ENCODE assay signal across 20 cellular contexts in genomic region chr20:39568090-39568489, GRCh38.
DNase-seq lines count a peak whose midpoint lies in the region; ATAC-seq and TF ChIP-seq lines count a peak whose summit lies in the region.
"Had no signal": no experiment of that assay in that cellular context is flagged by ENCODE, and none has a peak within 500 bp of the region (broad histone marks: within the 10 kb centered on the region; RNA-seq: fewer than 3 reads in every experiment).

No MANE protein-coding gene starts in this region.

- peaks cover 4% of the 10 kb centered on the region for H3K36me3 ChIP-seq in OCI-LY3 (replicated peaks; ENCODE audit: low read depth, low read length)
- H3K36me3 ChIP-seq: ascending aorta, colonic mucosa, heart right ventricle, ovary, SJCRH30, stomach had no signal

- ATAC-seq in GM19372 (IDR thresholded peaks at IDR 0.05; ENCODE audit: low read depth, unreplicated experiment) (peak; percentile 85), HG02870 (IDR thresholded peaks at IDR 0.05; ENCODE audit: unreplicated experiment) (peak; percentile 64)
- ATAC-seq: activated CD8-positive, alpha-beta T cell treated with anti-CD3 and anti-CD28 coated beads for 36 hours; GM23338; heart right ventricle had no signal

- no peaks in the 10 kb centered on the region for H3K27me3 ChIP-seq in OCI-LY3 (ENCODE audit: low read depth, low read length)
- H3K27me3 ChIP-seq: ascending aorta, colonic mucosa, ovary, SJCRH30, stomach had no signal

- H3K4me3 ChIP-seq in GM12865 (ENCODE audit: low read depth, low read length) (no peak overlapping the region), OCI-LY3 (ENCODE audit: low read length) (0 out of 2 replicates have a peak overlapping the region, but pooled peaks have one; percentile 1)
- H3K4me3 ChIP-seq: ascending aorta, colonic mucosa, GM23338, heart right ventricle, ovary, SJCRH30, smooth muscle cell, stomach had no signal

- no peaks in the 10 kb centered on the region for H4K20me1 ChIP-seq in OCI-LY3 (ENCODE audit: insufficient read depth, low read length)

- TF ChIP-seq CTCF in GM12865 (IDR thresholded peaks at IDR 0.05; ENCODE audit: insufficient read depth, low read depth, low read length, missing control alignments) (no peak), OCI-LY3 (IDR thresholded peaks at IDR 0.05; ENCODE audit: low read depth, low read length) (no peak)

- H3K79me2 ChIP-seq in OCI-LY3 (ENCODE audit: low read length) = no peaks in the 10 kb centered on the region

- H3K27ac ChIP-seq in OCI-LY3 (ENCODE audit: low read length) = peak overlapping the region; percentile 87
- H3K27ac ChIP-seq: ascending aorta, colonic mucosa, epithelial cell of prostate, heart right ventricle, ovary, SJCRH30, stomach had no signal

- DNase-seq in GM12865 (ENCODE audit: low read depth) (peak; percentile 33), retina (no peak)
- DNase-seq in activated naive CD4-positive, alpha-beta T cell (lab: John Stamatoyannopoulos, UW) = no peak
- DNase-seq in stimulated activated CD4-positive, alpha-beta T cell treated with anti-CD3 and anti-CD28 coated beads, Interleukin-4, amount 100 ng/mL, for 4 hours = no peak
- no peak for DNase-seq in activated effector memory CD4-positive, alpha-beta T cell treated with anti-CD3 and anti-CD28 coated beads, Interleukin-2, amount 50 U/mL, for 16 hours
- DNase-seq: activated CD8-positive, alpha-beta T cell treated with anti-CD3 and anti-CD28 coated beads for 36 hours; Caco-2; colonic mucosa; GDM1; heart right ventricle; ovary; SJCRH30; stomach had no signal

- H3K4me1 ChIP-seq in OCI-LY3 (ENCODE audit: low read length) = peaks cover 59% of the 10 kb centered on the region
- H3K4me1 ChIP-seq: ascending aorta, Caco-2, colonic mucosa, heart right ventricle, SJCRH30, stomach had no signal

- no peak overlapping the region for H2AFZ ChIP-seq in OCI-LY3 (ENCODE audit: low read depth, low read length)
- H2AFZ ChIP-seq: GM23338 had no signal

- H3K9ac ChIP-seq in OCI-LY3 (ENCODE audit: low read length) = peak overlapping the region; percentile 43

- no peaks in the 10 kb centered on the region for H3K9me3 ChIP-seq in OCI-LY3 (ENCODE audit: insufficient read depth, low read length)
- H3K9me3 ChIP-seq: ascending aorta, Caco-2, colonic mucosa, heart right ventricle, ovary, SJCRH30, stomach had no signal

- peak overlapping the region; percentile 44 for H3K4me2 ChIP-seq in OCI-LY3 (ENCODE audit: low read length)
- H3K4me2 ChIP-seq: GM23338, smooth muscle cell had no signal
